ENCODE assay signal across 9 cellular contexts in the genomic region with DNA sequence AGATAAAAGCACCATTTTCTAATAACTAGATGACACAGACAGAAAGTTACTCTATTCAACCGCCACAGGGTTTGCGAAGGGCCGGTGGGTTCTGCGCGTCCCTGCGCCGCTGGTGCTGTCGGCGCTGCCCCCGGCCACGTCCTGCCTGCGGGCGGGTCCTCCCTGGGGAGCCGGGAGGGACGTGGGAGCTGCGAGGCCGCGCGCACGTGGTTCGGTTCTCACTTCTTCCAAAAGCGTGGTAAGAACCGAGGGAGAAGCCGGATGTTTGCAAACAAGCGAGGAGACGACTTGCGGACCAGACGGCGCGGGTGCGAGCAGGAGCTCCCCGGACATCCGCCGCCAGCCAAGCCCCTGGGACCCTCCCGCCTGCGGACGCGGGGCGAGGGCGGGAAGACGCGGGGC. TPM values are rescaled to one million over a fixed set of nuclear protein-coding genes. Genes with fewer than 3 reads are reported as not detected.
DNase-seq lines count a peak whose midpoint lies in the region; ATAC-seq and TF ChIP-seq lines count a peak whose summit lies in the region.
"Had no signal": no experiment of that assay in that cellular context is flagged by ENCODE, and none has a peak within 500 bp of the region (broad histone marks: within the 10 kb centered on the region; RNA-seq: fewer than 3 reads in every experiment).

No MANE protein-coding gene starts in this region.

- H3K4me1 ChIP-seq in neuronal stem cell (ENCODE audit: control insufficient read depth in 2 of 2, insufficient read depth in 1 of 2, low read depth in 1 of 2, low read length in 2 of 2) (peaks cover 0 to 4% of the 10 kb centered on the region in 2 donors), adrenal gland (replicated peaks in 1 of 2) (peaks cover 0 to 9% of the 10 kb centered on the region in 2 donors)

- peak overlapping the region; percentile 69 to 73 for H3K4me3 Mint-ChIP-seq in effector memory CD8-positive, alpha-beta T cell
- H3K4me3 Mint-ChIP-seq in HFFc6: no peak overlapping the region

- H3K27ac ChIP-seq in neuronal stem cell (replicated peaks; ENCODE audit: low read length) (no peak overlapping the region), adrenal gland (peak overlapping the region in 1 of 5 donors; percentile 42)

- H3K4ac ChIP-seq in neuronal stem cell (ENCODE audit: low read length): no peak overlapping the region

- no peak overlapping the region for H2BK12ac ChIP-seq in neuronal stem cell (ENCODE audit: low read length)

- H2BK15ac ChIP-seq in neuronal stem cell (ENCODE audit: low read length): no peak overlapping the region

- no peak for TF ChIP-seq CTCF in HFFc6 (IDR thresholded peaks at IDR 0.05)
- no peak for TF ChIP-seq CTCF in adrenal gland (IDR thresholded peaks at IDR 0.05)

- H3K9ac ChIP-seq in neuronal stem cell (ENCODE audit: low read depth, low read length, poor library complexity): no peak overlapping the region

- H3K27me3 Mint-ChIP-seq in effector memory CD8-positive, alpha-beta T cell: peaks cover 79 to 84% of the 10 kb centered on the region in 2 donors
- peaks cover 48% of the 10 kb centered on the region for H3K27me3 Mint-ChIP-seq in HFFc6 (ENCODE audit: insufficient read depth)

- H3K36me3 Mint-ChIP-seq in effector memory CD8-positive, alpha-beta T cell (ENCODE audit: insufficient read depth): peaks cover 9% of the 10 kb centered on the region
- H3K36me3 Mint-ChIP-seq in HFFc6 (ENCODE audit: low read depth): no peaks in the 10 kb centered on the region

- H3K36me3 ChIP-seq in neuronal stem cell (replicated peaks in 1 of 2; ENCODE audit: control insufficient read depth in 2 of 2, insufficient read depth in 2 of 2, low read length in 2 of 2) (peaks cover 0 to 2% of the 10 kb centered on the region in 2 donors), adrenal gland (replicated peaks in 1 of 2) (no peaks in the 10 kb centered on the region)

- H3K4me2 ChIP-seq in neuronal stem cell (ENCODE audit: insufficient read depth, low read length, poor library complexity, severe bottlenecking): peak overlapping the region; percentile 70

- no peak overlapping the region for H2BK120ac ChIP-seq in neuronal stem cell (ENCODE audit: low read depth, low read length)

- H3K27ac Mint-ChIP-seq in effector memory CD8-positive, alpha-beta T cell: no peak overlapping the region
- H3K27ac Mint-ChIP-seq in HFFc6: no peak overlapping the region

- peaks cover 0 to 2% of the 10 kb centered on the region in 2 donors for H3K9me3 ChIP-seq in neuronal stem cell (replicated peaks in 1 of 2; ENCODE audit: control insufficient read depth in 2 of 2, insufficient read depth in 1 of 2, low read depth in 1 of 2, low read length in 2 of 2)
- H3K9me3 ChIP-seq in adrenal gland (replicated peaks in 1 of 3): no peaks in the 10 kb centered on the region
- H3K9me3 ChIP-seq: body of pancreas had no signal

- H3K4me3 ChIP-seq in neuronal stem cell (ENCODE audit: low read length in 2 of 2): peak overlapping the region; percentile 28 to 78
- peak overlapping the region in 1 of 4 donors; percentile 58 for H3K4me3 ChIP-seq in adrenal gland

- H4K8ac ChIP-seq in neuronal stem cell (ENCODE audit: low read depth, low read length): no peak overlapping the region

- no peak overlapping the region for H3K14ac ChIP-seq in neuronal stem cell (ENCODE audit: low read length)

- H4K91ac ChIP-seq in neuronal stem cell (ENCODE audit: low read depth, low read length, poor library complexity): no peak overlapping the region

- H3K27me3 ChIP-seq in neuronal stem cell (ENCODE audit: control insufficient read depth in 3 of 3, insufficient read depth in 3 of 3, low read depth in 1 of 3, low read length in 3 of 3) (peaks cover 25 to 83% (median 79%) of the 10 kb centered on the region in 3 experiments), adrenal gland (peaks cover 60% of the 10 kb centered on the region)

- H3K79me1 ChIP-seq in neuronal stem cell (ENCODE audit: low read depth, low read length): no peaks in the 10 kb centered on the region

- intact Hi-C loops in adrenal gland (cut with DNase I): no loop called here

- no peak overlapping the region for H2BK5ac ChIP-seq in neuronal stem cell (ENCODE audit: low read length)

- peak overlapping the region; percentile 94 for H2AFZ ChIP-seq in neuronal stem cell (ENCODE audit: low read length)

- WGBS in neuronal stem cell (ENCODE audit: extremely low coverage in 2 of 2, insufficient read length in 2 of 2, insufficient replicate concordance in 1 of 2), 2 donors: no CpG with 5 or more reads among the region's 42 CpGs
- 3 to 13% (median 5%) methylated on average over 3 to 42 of the region's 42 CpGs for WGBS in adrenal gland, 4 donors

- peak overlapping the region; percentile 60 for H3K23ac ChIP-seq in neuronal stem cell (ENCODE audit: low read depth, low read length, poor library complexity)

- peak; percentile 19 for ATAC-seq in effector memory CD8-positive, alpha-beta T cell (replicated peaks)
- ATAC-seq in HG02981 (IDR thresholded peaks at IDR 0.05; ENCODE audit: unreplicated experiment): no peak

- no peaks in the 10 kb centered on the region for H3K9me3 Mint-ChIP-seq in effector memory CD8-positive, alpha-beta T cell
- H3K9me3 Mint-ChIP-seq in HFFc6: no peaks in the 10 kb centered on the region

- TF ChIP-seq POLR2A in adrenal gland (IDR thresholded peaks at IDR 0.05): no peak

- DNase-seq in DMS114 treated with DMSO at 0.1 percent for 48 hours (lab: John Stamatoyannopoulos, UW; ENCODE audit: unreplicated experiment) (peak; percentile 42), NAMALWA (ENCODE audit: low spot score) (peak; percentile 51), neuronal stem cell (ENCODE audit: low spot score) (no peak), HFFc6 (no peak), OCI-M2 (lab: John Stamatoyannopoulos, UW; ENCODE audit: unreplicated experiment) (no peak), adrenal gland (no peak)
- DNase-seq in effector memory CD8-positive, alpha-beta T cell: no peak

- H3K18ac ChIP-seq in neuronal stem cell (ENCODE audit: low read length): peak overlapping the region; percentile 44

- H2AK5ac ChIP-seq in neuronal stem cell (ENCODE audit: low read depth, low read length): no peak overlapping the region

- peaks cover 14 to 18% of the 10 kb centered on the region in 2 donors for H3K4me1 Mint-ChIP-seq in effector memory CD8-positive, alpha-beta T cell (ENCODE audit: low read depth in 2 of 2)
- H3K4me1 Mint-ChIP-seq in HFFc6 (ENCODE audit: low read depth): peaks cover 6% of the 10 kb centered on the region; the same call in 1 of the 2 replicates

RNA-seq across cellular contexts. Expression of gene BTNL9, which starts 12.5 kb away (rescaled TPM):
- polyA plus RNA-seq in neuronal stem cell (2013, experiment 1 of 2): 0.11 TPM
- 0.21 TPM for polyA plus RNA-seq in neuronal stem cell (2013, experiment 2 of 2)
- total RNA-seq in HFFc6 (2021; fragmentation: NEBNext Ultra II Directional; extraction: Animal tissue kit (Norgen Biotek cat#: 25700)): not detected
- 10 to 100 TPM in 6 of 8 donors, 1 to 10 TPM in 2; 5.6 to 32.0 (median 17.6) TPM for total RNA-seq in adrenal gland
- polyA plus RNA-seq in adrenal gland: 10 to 100 TPM in 2 of 3 donors, 1 to 10 TPM in 1; 4.2 to 62.7 (median 47.9) TPM

Comparison
In these comparisons a context has a peak if more than half of its experiments do, and no peak if none do; other contexts are left out.
1. DNase-seq: peak in DMS114 treated with DMSO at 0.1 percent for 48 hours (single experiment) and NAMALWA (single experiment); none in effector memory CD8-positive, alpha-beta T cell (0 of 3), neuronal stem cell (single experiment), HFFc6 (single experiment), OCI-M2 (single experiment) and adrenal gland (0 of 7).
2. RNA of gene BTNL9, which starts 12.5 kb away (total RNA-seq): 5.6 to 32.0 TPM in adrenal gland; not detected in HFFc6; every median in the first group is over 4 times any median in the second.